In the genomic region with DNA sequence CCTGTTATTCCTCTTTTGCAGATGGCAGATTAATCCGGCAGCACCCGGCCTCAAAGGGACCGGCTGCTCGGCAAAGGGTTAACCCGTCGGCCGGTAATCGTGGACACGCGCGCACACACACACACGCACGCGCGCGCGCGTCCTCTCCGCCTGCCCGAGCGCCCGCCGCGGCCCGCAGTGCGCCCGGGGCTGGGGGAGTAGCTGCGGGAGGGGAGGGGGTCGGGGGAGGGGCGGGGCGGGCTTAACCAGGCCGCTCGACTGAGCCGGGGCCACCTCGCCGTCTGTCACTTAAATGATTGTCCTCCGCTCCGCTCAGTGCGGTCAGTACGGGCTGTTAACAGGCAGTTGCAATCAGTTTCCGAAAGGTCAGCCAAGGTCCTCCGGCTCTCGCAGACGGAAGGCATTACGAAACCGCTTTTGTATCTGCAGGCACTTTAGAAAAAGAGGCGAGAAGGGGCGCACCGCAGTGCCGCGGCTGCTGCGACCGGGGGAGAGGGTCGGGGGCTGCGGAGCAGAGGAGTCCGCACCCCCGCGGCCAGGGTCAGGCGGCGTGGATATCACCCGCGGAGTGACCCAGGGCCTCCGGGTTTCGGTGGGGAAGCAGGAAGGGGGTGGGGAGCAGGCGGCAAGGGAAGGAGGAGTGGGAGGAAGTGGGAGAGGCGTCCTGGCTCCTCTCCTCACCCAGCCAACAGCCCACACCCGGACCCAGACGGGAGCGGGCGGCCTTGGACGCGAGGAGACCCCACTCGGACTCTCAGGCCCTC, we compare ENCODE assay signal across 1 cellular context.
TF ChIP-seq lines count a peak whose summit lies in the region.

No MANE protein-coding gene starts in this region.

TF ChIP-seq in HepG2, 621 proteins besides CTCF, POLR2A, EP300 and RAD21 (continues in another document):
- TF ChIP-seq NR2F1 (CRISPR knock-in tag; IDR thresholded peaks at IDR 0.05) (peak in 1 of 2 experiments; percentile 34; a peak in 1 of 4 replicates), RXRA (CRISPR knock-in tag; IDR thresholded peaks at IDR 0.05) (peak; percentile 93), RXRB (CRISPR knock-in tag; IDR thresholded peaks at IDR 0.05; ENCODE audit: borderline replicate concordance) (peak; percentile 85), KLF16 (CRISPR knock-in tag; IDR thresholded peaks at IDR 0.05) (0 out of 4 replicates have a peak, but pooled peaks of 1 of the 2 experiments have one; percentile 26), SALL1 (CRISPR knock-in tag; IDR thresholded peaks at IDR 0.05) (peak; percentile 39), SP5 (CRISPR knock-in tag; IDR thresholded peaks at IDR 0.05; ENCODE audit: borderline replicate concordance, low read depth) (peak; percentile 22; the same call in 1 of the 2 replicates), RARA (CRISPR knock-in tag; IDR thresholded peaks at IDR 0.05) (peak; percentile 72), POLR2G (IDR thresholded peaks at IDR 0.05; ENCODE audit: low read depth, low read length) (peak; percentile 66), TAF1 (CRISPR knock-in tag; IDR thresholded peaks at IDR 0.05) (peak; percentile 39), DPF2 (CRISPR knock-in tag; IDR thresholded peaks at IDR 0.05; ENCODE audit: borderline replicate concordance, low read depth) (no peak), RFXAP (CRISPR knock-in tag; IDR thresholded peaks at IDR 0.05; ENCODE audit: borderline replicate concordance) (no peak), KAT8 (CRISPR knock-in tag; IDR thresholded peaks at IDR 0.05) (peak; percentile 36; the same call in 1 of the 2 replicates), CHCHD3 (CRISPR knock-in tag; IDR thresholded peaks at IDR 0.05) (no peak), HDAC2 (CRISPR knock-in tag; IDR thresholded peaks at IDR 0.05) (peak; percentile 9; the same call in 1 of the 2 replicates), ZNF138 (CRISPR knock-in tag; IDR thresholded peaks at IDR 0.05; ENCODE audit: low read depth) (no peak), ARNT (IDR thresholded peaks at IDR 0.05) (no peak), HOXA3 (CRISPR knock-in tag; IDR thresholded peaks at IDR 0.05) (peak; percentile 39; the same call in 1 of the 2 replicates), ZBTB7A (CRISPR knock-in tag; IDR thresholded peaks at IDR 0.05) (0 out of 2 replicates have a peak, but pooled peaks have one; percentile 8), HNRNPLL (IDR thresholded peaks at IDR 0.05; ENCODE audit: low read depth, low read length, poor library complexity, severe bottlenecking) (peak; percentile 77), SOX13 (IDR thresholded peaks at IDR 0.05) (no peak), SOX13 (CRISPR knock-in tag; conservative IDR thresholded peaks at IDR 0.05 in 1 of 2, IDR thresholded peaks at IDR 0.05 in 1 of 2) (peak in 1 of 2 experiments; percentile 46; a peak in 1 of 4 replicates), ZBTB1 (CRISPR knock-in tag; IDR thresholded peaks at IDR 0.05; ENCODE audit: borderline replicate concordance) (no peak), ZNF652 (CRISPR knock-in tag; IDR thresholded peaks at IDR 0.05; ENCODE audit: borderline replicate concordance, low read depth) (peak; percentile 60), KDM3A (CRISPR knock-in tag; IDR thresholded peaks at IDR 0.05; ENCODE audit: low read depth) (0 out of 2 replicates have a peak, but pooled peaks have one; percentile 24), MED1 (CRISPR knock-in tag; IDR thresholded peaks at IDR 0.05) (peak; percentile 49; the same call in 1 of the 2 replicates), MED13 (CRISPR knock-in tag; IDR thresholded peaks at IDR 0.05) (no peak), ZNF709 (CRISPR knock-in tag; IDR thresholded peaks at IDR 0.05) (peak; percentile 25; the same call in 1 of the 2 replicates), BCL6 (CRISPR knock-in tag; IDR thresholded peaks at IDR 0.05) (peak; percentile 76)
- TF ChIP-seq, protein P1, sequence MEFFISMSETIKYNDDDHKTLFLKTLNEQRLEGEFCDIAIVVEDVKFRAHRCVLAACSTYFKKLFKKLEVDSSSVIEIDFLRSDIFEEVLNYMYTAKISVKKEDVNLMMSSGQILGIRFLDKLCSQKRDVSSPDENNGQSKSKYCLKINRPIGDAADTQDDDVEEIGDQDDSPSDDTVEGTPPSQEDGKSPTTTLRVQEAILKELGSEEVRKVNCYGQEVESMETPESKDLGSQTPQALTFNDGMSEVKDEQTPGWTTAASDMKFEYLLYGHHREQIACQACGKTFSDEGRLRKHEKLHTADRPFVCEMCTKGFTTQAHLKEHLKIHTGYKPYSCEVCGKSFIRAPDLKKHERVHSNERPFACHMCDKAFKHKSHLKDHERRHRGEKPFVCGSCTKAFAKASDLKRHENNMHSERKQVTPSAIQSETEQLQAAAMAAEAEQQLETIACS (CRISPR knock-in tag; IDR thresholded peaks at IDR 0.05) = peak; percentile 80
- TF ChIP-seq, protein P2, sequence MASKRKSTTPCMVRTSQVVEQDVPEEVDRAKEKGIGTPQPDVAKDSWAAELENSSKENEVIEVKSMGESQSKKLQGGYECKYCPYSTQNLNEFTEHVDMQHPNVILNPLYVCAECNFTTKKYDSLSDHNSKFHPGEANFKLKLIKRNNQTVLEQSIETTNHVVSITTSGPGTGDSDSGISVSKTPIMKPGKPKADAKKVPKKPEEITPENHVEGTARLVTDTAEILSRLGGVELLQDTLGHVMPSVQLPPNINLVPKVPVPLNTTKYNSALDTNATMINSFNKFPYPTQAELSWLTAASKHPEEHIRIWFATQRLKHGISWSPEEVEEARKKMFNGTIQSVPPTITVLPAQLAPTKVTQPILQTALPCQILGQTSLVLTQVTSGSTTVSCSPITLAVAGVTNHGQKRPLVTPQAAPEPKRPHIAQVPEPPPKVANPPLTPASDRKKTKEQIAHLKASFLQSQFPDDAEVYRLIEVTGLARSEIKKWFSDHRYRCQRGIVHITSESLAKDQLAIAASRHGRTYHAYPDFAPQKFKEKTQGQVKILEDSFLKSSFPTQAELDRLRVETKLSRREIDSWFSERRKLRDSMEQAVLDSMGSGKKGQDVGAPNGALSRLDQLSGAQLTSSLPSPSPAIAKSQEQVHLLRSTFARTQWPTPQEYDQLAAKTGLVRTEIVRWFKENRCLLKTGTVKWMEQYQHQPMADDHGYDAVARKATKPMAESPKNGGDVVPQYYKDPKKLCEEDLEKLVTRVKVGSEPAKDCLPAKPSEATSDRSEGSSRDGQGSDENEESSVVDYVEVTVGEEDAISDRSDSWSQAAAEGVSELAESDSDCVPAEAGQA (IDR thresholded peaks at IDR 0.05; ENCODE audit: low read depth) = no peak
- TF ChIP-seq, protein P2 (CRISPR knock-in tag; IDR thresholded peaks at IDR 0.05; ENCODE audit: borderline replicate concordance) = no peak
- TF ChIP-seq, protein P3, sequence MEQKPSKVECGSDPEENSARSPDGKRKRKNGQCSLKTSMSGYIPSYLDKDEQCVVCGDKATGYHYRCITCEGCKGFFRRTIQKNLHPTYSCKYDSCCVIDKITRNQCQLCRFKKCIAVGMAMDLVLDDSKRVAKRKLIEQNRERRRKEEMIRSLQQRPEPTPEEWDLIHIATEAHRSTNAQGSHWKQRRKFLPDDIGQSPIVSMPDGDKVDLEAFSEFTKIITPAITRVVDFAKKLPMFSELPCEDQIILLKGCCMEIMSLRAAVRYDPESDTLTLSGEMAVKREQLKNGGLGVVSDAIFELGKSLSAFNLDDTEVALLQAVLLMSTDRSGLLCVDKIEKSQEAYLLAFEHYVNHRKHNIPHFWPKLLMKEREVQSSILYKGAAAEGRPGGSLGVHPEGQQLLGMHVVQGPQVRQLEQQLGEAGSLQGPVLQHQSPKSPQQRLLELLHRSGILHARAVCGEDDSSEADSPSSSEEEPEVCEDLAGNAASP (CRISPR knock-in tag; IDR thresholded peaks at IDR 0.05; ENCODE audit: borderline replicate concordance) = peak; percentile 97
- TF ChIP-seq, protein P4, sequence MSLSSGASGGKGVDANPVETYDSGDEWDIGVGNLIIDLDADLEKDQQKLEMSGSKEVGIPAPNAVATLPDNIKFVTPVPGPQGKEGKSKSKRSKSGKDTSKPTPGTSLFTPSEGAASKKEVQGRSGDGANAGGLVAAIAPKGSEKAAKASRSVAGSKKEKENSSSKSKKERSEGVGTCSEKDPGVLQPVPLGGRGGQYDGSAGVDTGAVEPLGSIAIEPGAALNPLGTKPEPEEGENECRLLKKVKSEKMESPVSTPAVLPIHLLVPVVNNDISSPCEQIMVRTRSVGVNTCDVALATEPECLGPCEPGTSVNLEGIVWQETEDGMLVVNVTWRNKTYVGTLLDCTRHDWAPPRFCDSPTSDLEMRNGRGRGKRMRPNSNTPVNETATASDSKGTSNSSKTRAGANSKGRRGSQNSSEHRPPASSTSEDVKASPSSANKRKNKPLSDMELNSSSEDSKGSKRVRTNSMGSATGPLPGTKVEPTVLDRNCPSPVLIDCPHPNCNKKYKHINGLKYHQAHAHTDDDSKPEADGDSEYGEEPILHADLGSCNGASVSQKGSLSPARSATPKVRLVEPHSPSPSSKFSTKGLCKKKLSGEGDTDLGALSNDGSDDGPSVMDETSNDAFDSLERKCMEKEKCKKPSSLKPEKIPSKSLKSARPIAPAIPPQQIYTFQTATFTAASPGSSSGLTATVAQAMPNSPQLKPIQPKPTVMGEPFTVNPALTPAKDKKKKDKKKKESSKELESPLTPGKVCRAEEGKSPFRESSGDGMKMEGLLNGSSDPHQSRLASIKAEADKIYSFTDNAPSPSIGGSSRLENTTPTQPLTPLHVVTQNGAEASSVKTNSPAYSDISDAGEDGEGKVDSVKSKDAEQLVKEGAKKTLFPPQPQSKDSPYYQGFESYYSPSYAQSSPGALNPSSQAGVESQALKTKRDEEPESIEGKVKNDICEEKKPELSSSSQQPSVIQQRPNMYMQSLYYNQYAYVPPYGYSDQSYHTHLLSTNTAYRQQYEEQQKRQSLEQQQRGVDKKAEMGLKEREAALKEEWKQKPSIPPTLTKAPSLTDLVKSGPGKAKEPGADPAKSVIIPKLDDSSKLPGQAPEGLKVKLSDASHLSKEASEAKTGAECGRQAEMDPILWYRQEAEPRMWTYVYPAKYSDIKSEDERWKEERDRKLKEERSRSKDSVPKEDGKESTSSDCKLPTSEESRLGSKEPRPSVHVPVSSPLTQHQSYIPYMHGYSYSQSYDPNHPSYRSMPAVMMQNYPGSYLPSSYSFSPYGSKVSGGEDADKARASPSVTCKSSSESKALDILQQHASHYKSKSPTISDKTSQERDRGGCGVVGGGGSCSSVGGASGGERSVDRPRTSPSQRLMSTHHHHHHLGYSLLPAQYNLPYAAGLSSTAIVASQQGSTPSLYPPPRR (CRISPR knock-in tag; IDR thresholded peaks at IDR 0.05; ENCODE audit: borderline replicate concordance) = 0 out of 2 replicates have a peak, but pooled peaks have one; percentile 29
- TF ChIP-seq, protein P5, sequence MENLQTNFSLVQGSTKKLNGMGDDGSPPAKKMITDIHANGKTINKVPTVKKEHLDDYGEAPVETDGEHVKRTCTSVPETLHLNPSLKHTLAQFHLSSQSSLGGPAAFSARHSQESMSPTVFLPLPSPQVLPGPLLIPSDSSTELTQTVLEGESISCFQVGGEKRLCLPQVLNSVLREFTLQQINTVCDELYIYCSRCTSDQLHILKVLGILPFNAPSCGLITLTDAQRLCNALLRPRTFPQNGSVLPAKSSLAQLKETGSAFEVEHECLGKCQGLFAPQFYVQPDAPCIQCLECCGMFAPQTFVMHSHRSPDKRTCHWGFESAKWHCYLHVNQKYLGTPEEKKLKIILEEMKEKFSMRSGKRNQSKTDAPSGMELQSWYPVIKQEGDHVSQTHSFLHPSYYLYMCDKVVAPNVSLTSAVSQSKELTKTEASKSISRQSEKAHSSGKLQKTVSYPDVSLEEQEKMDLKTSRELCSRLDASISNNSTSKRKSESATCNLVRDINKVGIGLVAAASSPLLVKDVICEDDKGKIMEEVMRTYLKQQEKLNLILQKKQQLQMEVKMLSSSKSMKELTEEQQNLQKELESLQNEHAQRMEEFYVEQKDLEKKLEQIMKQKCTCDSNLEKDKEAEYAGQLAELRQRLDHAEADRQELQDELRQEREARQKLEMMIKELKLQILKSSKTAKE (CRISPR knock-in tag; IDR thresholded peaks at IDR 0.05; ENCODE audit: borderline replicate concordance) = peak; percentile 63; the same call in 1 of the 2 replicates
- TF ChIP-seq, protein P6, sequence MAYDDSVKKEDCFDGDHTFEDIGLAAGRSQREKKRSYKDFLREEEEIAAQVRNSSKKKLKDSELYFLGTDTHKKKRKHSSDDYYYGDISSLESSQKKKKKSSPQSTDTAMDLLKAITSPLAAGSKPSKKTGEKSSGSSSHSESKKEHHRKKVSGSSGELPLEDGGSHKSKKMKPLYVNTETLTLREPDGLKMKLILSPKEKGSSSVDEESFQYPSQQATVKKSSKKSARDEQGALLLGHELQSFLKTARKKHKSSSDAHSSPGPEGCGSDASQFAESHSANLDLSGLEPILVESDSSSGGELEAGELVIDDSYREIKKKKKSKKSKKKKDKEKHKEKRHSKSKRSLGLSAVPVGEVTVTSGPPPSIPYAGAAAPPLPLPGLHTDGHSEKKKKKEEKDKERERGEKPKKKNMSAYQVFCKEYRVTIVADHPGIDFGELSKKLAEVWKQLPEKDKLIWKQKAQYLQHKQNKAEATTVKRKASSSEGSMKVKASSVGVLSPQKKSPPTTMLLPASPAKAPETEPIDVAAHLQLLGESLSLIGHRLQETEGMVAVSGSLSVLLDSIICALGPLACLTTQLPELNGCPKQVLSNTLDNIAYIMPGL (CRISPR knock-in tag; IDR thresholded peaks at IDR 0.05; ENCODE audit: borderline replicate concordance in 1 of 2, low read depth in 1 of 2) = 0 out of 4 replicates have a peak, but pooled peaks of 1 of the 2 experiments have one; percentile 2
